8 cellular contexts compared by ENCODE assay signal in the genomic region with DNA sequence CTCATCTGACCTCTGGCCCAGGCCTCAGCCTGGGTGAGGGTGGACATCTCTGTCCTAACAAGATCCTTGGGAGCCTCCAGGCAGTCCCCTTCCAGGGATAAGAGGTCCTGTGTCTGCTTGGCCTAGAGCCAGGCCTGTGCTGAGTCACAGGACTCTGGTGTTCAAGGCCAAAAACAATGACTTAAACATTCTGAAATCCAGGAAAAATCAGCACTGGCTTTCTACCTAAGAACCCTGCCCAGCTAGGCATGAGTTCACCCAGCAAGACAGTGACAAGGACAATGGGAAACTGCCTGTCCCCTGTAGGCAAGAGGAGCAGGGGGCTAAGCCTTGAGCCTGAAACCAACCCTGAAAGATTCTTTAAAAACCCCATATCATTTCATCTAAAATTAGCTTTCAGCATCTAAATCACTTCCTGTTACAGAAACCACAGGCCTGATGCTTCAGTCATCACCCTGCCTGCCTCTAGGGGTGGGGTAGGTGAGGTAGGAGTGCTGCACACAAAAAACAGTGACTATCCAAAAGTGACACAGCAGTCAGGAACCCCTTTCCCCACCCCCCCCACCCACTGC. TPM values are rescaled to one million over a fixed set of nuclear protein-coding genes. Genes with fewer than 3 reads are reported as not detected.
A peak's percentile ranks its signal among the peaks of the same experiment; 100 is the strongest.
DNase-seq lines count a peak whose midpoint lies in the region; ATAC-seq, FAIRE-seq and TF ChIP-seq lines count a peak whose summit lies in the region.

No MANE protein-coding gene starts in this region.

- BruUV-seq in Caco-2 (replicated peaks; lab: Mats Ljungman, UMichigan): no TSS peak

- H3K4me1 ChIP-seq in Caco-2: no peaks in the 10 kb centered on the region

- H3K36me3 Mint-ChIP-seq in Caco-2 (ENCODE audit: insufficient read depth, unreplicated experiment): no peaks in the 10 kb centered on the region

- peak; percentile 83 for ATAC-seq in HG02798 (IDR thresholded peaks at IDR 0.05; ENCODE audit: poor library complexity, unreplicated experiment)

- H3K9me3 ChIP-seq in Caco-2: no peaks in the 10 kb centered on the region

- H3K4me3 ChIP-seq in retinal pigment epithelial cell (ENCODE audit: low read length): no peak overlapping the region
- H3K4me3 ChIP-seq in Caco-2 (ENCODE audit: low read depth, low read length): no peak overlapping the region

- H3K4me1 Mint-ChIP-seq in Caco-2 (ENCODE audit: low read depth, unreplicated experiment): no peaks in the 10 kb centered on the region

- POLR2A ChIA-PET in Caco-2 (lab: Charles Lee): no interaction called here

- DNase-seq in GM18507 (ENCODE audit: extremely low spot score, insufficient read length, low read depth): peak; percentile 71
- peak; percentile 89 to 93 for DNase-seq in NOMO-1 (lab: John Stamatoyannopoulos, UW; ENCODE audit: unreplicated experiment in 2 of 2)
- DNase-seq in activated T-cell treated with anti-CD3 and anti-CD28 coated beads, Interleukin-2, amount 50 U/mL, for 1 hour: peak; percentile 61
- DNase-seq in fibroblast of the conjunctiva (ENCODE audit: low read depth): peak; percentile 81
- peak; percentile 80 for DNase-seq in retinal pigment epithelial cell (ENCODE audit: low read depth)
- DNase-seq in SHP77 (lab: John Stamatoyannopoulos, UW): no peak
- no peak for DNase-seq in Caco-2

- no peak overlapping the region for H3K4me3 Mint-ChIP-seq in Caco-2 (ENCODE audit: unreplicated experiment)

- no peak overlapping the region for H3K27ac Mint-ChIP-seq in Caco-2 (ENCODE audit: unreplicated experiment)

- CTCF ChIA-PET in Caco-2 (lab: Charles Lee): no interaction called here

- peaks cover 3% of the 10 kb centered on the region for H3K27me3 Mint-ChIP-seq in Caco-2 (ENCODE audit: insufficient read depth, unreplicated experiment)

- no peaks in the 10 kb centered on the region for H3K36me3 ChIP-seq in Caco-2 (ENCODE audit: control insufficient read depth, insufficient read depth, low read length)

- H3K27me3 ChIP-seq in Caco-2 (replicated peaks; ENCODE audit: control insufficient read depth, insufficient read depth, low read length): no peaks in the 10 kb centered on the region

- no peak for TF ChIP-seq CTCF in retinal pigment epithelial cell (conservative IDR thresholded peaks at IDR 0.05; ENCODE audit: low read depth, low read length)
- TF ChIP-seq CTCF in Caco-2 (IDR thresholded peaks at IDR 0.05; ENCODE audit: insufficient read depth in 1 of 2, low read depth in 1 of 2, low read length in 1 of 2, severe bottlenecking in 1 of 2, unreplicated experiment in 1 of 2): no peak

- peak; percentile 91 for FAIRE-seq in GM18507 (lab: Jason Lieb, UNC)

- no peaks in the 10 kb centered on the region for H3K9me3 Mint-ChIP-seq in Caco-2 (ENCODE audit: unreplicated experiment)

- intact Hi-C loops in Caco-2 (cut with micrococcal nuclease; ENCODE audit: unreplicated experiment): no loop called here

RNA-seq across cellular contexts. Expression of a gene that starts 29.9 kb away (rescaled TPM):
- not detected in 2 replicates for total RNA-seq in Caco-2 (2022)

RNA-seq across cellular contexts. Expression of a gene that starts 43.0 kb away (rescaled TPM):
- total RNA-seq in Caco-2 (2022): not detected in 2 replicates

Comparison
In these comparisons a context has a peak if more than half of its experiments do, and no peak if none do; other contexts are left out.
1. DNase-seq: peak in GM18507 (single experiment), NOMO-1 (2 of 2), activated T-cell treated with anti-CD3 and anti-CD28 coated beads, Interleukin-2, amount 50 U/mL, for 1 hour (single experiment), fibroblast of the conjunctiva (single experiment) and retinal pigment epithelial cell (single experiment); none in SHP77 (0 of 2) and Caco-2 (0 of 2).